16 cellular contexts compared by ENCODE assay signal in the genomic region with DNA sequence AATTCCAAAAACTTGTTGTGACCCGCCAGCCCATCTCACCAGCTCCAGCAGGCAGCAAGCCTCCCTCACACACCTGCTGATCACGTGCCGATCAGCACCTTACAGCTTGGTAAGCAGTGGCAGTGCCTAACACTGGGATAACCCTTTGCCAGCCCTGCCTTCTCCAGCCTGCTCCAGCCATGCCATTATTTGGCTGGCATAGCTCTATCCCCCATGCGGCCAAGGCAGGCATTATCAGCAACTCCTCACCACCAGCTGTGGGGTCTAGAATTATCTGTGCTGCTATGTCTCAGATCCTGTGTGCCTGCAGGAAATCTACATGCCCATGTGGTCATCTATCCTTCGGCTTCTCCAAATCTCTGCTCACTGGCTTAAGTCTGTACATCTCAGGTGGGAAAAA.
DNase-seq lines count a peak whose midpoint lies in the region; ATAC-seq, FAIRE-seq and TF ChIP-seq lines count a peak whose summit lies in the region.
"Had no signal": no experiment of that assay in that cellular context is flagged by ENCODE, and none has a peak within 500 bp of the region (broad histone marks: within the 10 kb centered on the region; RNA-seq: fewer than 3 reads in every experiment).

No MANE protein-coding gene starts in this region.

- no peaks in the 10 kb centered on the region for H3K9me3 ChIP-seq in kidney (ENCODE audit: control insufficient read depth in 1 of 2, low read length in 2 of 2)
- H3K9me3 ChIP-seq: SJCRH30 had no signal

- no peak overlapping the region for H3K4me3 ChIP-seq in kidney (ENCODE audit: low read length in 2 of 2)
- H3K4me3 ChIP-seq: SJCRH30 had no signal

- in situ Hi-C loops in SK-MEL-5 (cut with HindIII; ENCODE audit: low pct_unique_long_range_greater_than_20kb, low sequenced_read_pairs) (no loop called here), G401 (cut with HindIII; ENCODE audit: low sequenced_read_pairs) (no loop called here)

- TF ChIP-seq CTCF in kidney (IDR thresholded peaks at IDR 0.05; ENCODE audit: borderline replicate concordance, extremely low read depth, insufficient read depth): no peak

- H3K36me3 ChIP-seq in kidney (ENCODE audit: control insufficient read depth in 1 of 2, insufficient read depth in 2 of 2, low read length in 2 of 2): no peaks in the 10 kb centered on the region
- H3K36me3 ChIP-seq: SJCRH30 had no signal

- FAIRE-seq in kidney (lab: Jason Lieb, UNC): no peak

- ATAC-seq in GM18861 (IDR thresholded peaks at IDR 0.05; ENCODE audit: unreplicated experiment): no peak
- ATAC-seq: T-helper 17 cell had no signal

- intact Hi-C loops in kidney (cut with DNase I): no loop called here

- peaks cover 0 to 3% of the 10 kb centered on the region in 2 donors for H3K4me1 ChIP-seq in kidney (ENCODE audit: control insufficient read depth in 1 of 2, insufficient read depth in 1 of 2, low read depth in 1 of 2, low read length in 2 of 2)
- H3K4me1 ChIP-seq: SJCRH30 had no signal

- H3K27ac ChIP-seq in kidney (ENCODE audit: low read depth in 2 of 2, low read length in 2 of 2): no peak overlapping the region
- H3K27ac ChIP-seq: SJCRH30 had no signal

- no peak overlapping the region for H3K9ac ChIP-seq in kidney (ENCODE audit: low read length in 2 of 2)

- DNase-seq in DMS53 (lab: John Stamatoyannopoulos, UW) (peak; percentile 9), DMS53 treated with DMSO at 0.1 percent for 48 hours (lab: John Stamatoyannopoulos, UW; ENCODE audit: unreplicated experiment) (no peak), NCI-H1105 treated with DMSO at 0.1 percent for 48 hours (lab: John Stamatoyannopoulos, UW) (peak; percentile 98), SK-MEL-5 (ENCODE audit: low read depth, low spot score) (peak; percentile 50), kidney (peak; percentile 10), NCI-H187 treated with DMSO at 0.1 percent for 48 hours (lab: John Stamatoyannopoulos, UW) (no peak), G401 (ENCODE audit: low spot score) (no peak)
- DNase-seq: CD4-positive, alpha-beta memory T cell; DMS79; HCEC 1CT; NCI-H1694 treated with DMSO at 0.1 percent for 48 hours; NCI-H2171; NCI-H526 treated with DMSO at 0.1 percent for 48 hours; SJCRH30; T-helper 17 cell had no signal

Comparison
In these comparisons a context has a peak if more than half of its experiments do, and no peak if none do; other contexts are left out.
1. DNase-seq: peak in DMS53 (single experiment), NCI-H1105 treated with DMSO at 0.1 percent for 48 hours (single experiment), SK-MEL-5 (single experiment) and kidney (single experiment); none in DMS53 treated with DMSO at 0.1 percent for 48 hours (single experiment), NCI-H187 treated with DMSO at 0.1 percent for 48 hours (single experiment) and G401 (single experiment).